In genomic region chr2:223811757-223812156, GRCh38 we compare ENCODE assay signal across 15 cellular contexts. TPM values are rescaled to one million over a fixed set of nuclear protein-coding genes. Genes with fewer than 3 reads are reported as not detected.
DNase-seq lines count a peak whose midpoint lies in the region; ATAC-seq and TF ChIP-seq lines count a peak whose summit lies in the region.
"Had no signal": no experiment of that assay in that cellular context is flagged by ENCODE, and none has a peak within 500 bp of the region (broad histone marks: within the 10 kb centered on the region; RNA-seq: fewer than 3 reads in every experiment).

No MANE protein-coding gene starts in this region.

- peak overlapping the region; percentile 55 for H3K27ac ChIP-seq in osteoblast (ENCODE audit: low read depth, low read length)

- H2AFZ ChIP-seq in osteoblast (ENCODE audit: low read length), result no peak overlapping the region

- no peaks in the 10 kb centered on the region for H3K9me3 ChIP-seq in osteoblast (ENCODE audit: low read depth, low read length)

- H3K9me3 Mint-ChIP-seq in Calu3 (ENCODE audit: low read depth, unreplicated experiment), result no peaks in the 10 kb centered on the region
- H3K9me3 Mint-ChIP-seq in activated T-helper 17 cell treated with anti-CD3 and anti-CD28 coated beads, Interleukin-2, amount 50 U/mL, for 72 hours, result no peaks in the 10 kb centered on the region
- no peaks in the 10 kb centered on the region for H3K9me3 Mint-ChIP-seq in chondrocyte (ENCODE audit: low read depth)

- H3K36me3 ChIP-seq in osteoblast (ENCODE audit: insufficient read depth, low read length), result no peaks in the 10 kb centered on the region

- TF ChIP-seq CTCF in Calu3 (IDR thresholded peaks at IDR 0.05; ENCODE audit: unreplicated experiment) (no peak), chondrocyte (IDR thresholded peaks at IDR 0.05) (no peak), osteoblast (IDR thresholded peaks at IDR 0.05; ENCODE audit: extremely low read depth, low read depth, low read length) (no peak)

- H3K79me2 ChIP-seq in osteoblast (ENCODE audit: insufficient read depth, low read length), result peaks cover 13% of the 10 kb centered on the region

- no peaks in the 10 kb centered on the region for H4K20me1 ChIP-seq in osteoblast (ENCODE audit: insufficient read depth, low read length)

- H3K4me3 Mint-ChIP-seq in Calu3 (ENCODE audit: low read depth, unreplicated experiment) (no peak overlapping the region), chondrocyte (ENCODE audit: unreplicated experiment) (no peak overlapping the region)
- no peak overlapping the region for H3K4me3 Mint-ChIP-seq in activated T-helper 17 cell treated with anti-CD3 and anti-CD28 coated beads, Interleukin-2, amount 50 U/mL, for 72 hours

- intact Hi-C loops in Calu3 (cut with micrococcal nuclease; ENCODE audit: unreplicated experiment), result no loop called here

- peaks cover 64% of the 10 kb centered on the region for H3K4me1 Mint-ChIP-seq in Calu3 (ENCODE audit: low read depth, unreplicated experiment)
- H3K4me1 Mint-ChIP-seq in activated T-helper 17 cell treated with anti-CD3 and anti-CD28 coated beads, Interleukin-2, amount 50 U/mL, for 72 hours, result peaks cover 6% of the 10 kb centered on the region
- H3K4me1 Mint-ChIP-seq in chondrocyte (ENCODE audit: low read depth), result peaks cover 43% of the 10 kb centered on the region

- CTCF ChIA-PET in Calu3 (lab: Charles Lee), result no interaction called here

- BruUV-seq in Calu3 (replicated peaks; lab: Mats Ljungman, UMichigan), result TSS peak; percentile 3

- no peaks in the 10 kb centered on the region for H3K27me3 Mint-ChIP-seq in Calu3 (ENCODE audit: unreplicated experiment)
- no peaks in the 10 kb centered on the region for H3K27me3 Mint-ChIP-seq in activated T-helper 17 cell treated with anti-CD3 and anti-CD28 coated beads, Interleukin-2, amount 50 U/mL, for 72 hours
- H3K27me3 Mint-ChIP-seq in chondrocyte (ENCODE audit: low read depth), result no peaks in the 10 kb centered on the region

- H3K4me2 ChIP-seq in osteoblast (ENCODE audit: insufficient read depth, low read length), result peak overlapping the region; percentile 34

- DNase-seq in Calu3 (no peak), chondrocyte (ENCODE audit: low spot score) (no peak), osteoblast (ENCODE audit: insufficient read length, low spot score, missing footprints) (no peak), NCI-H510A treated with DMSO at 0.1 percent for 48 hours (lab: John Stamatoyannopoulos, UW) (no peak), SIG-M5 (lab: John Stamatoyannopoulos, UW) (no peak), iPS-NIHi7 (ENCODE audit: extremely low spot score) (no peak)
- DNase-seq in activated CD4-positive, alpha-beta T cell treated with anti-CD3 and anti-CD28 coated beads, Interleukin-2, amount 50 U/mL, for 4 hours, result no peak
- DNase-seq: C1 segment of cervical spinal cord, DND-41, Karpas-422, NCI-H1105 treated with DMSO at 0.1 percent for 48 hours, NCI-H2029, NCI-H2171, NCI-H446 had no signal

- ATAC-seq in activated T-helper 17 cell treated with anti-CD3 and anti-CD28 coated beads, Interleukin-2, amount 50 U/mL, for 72 hours (replicated peaks), result no peak

- H3K27ac Mint-ChIP-seq in Calu3 (ENCODE audit: unreplicated experiment) (no peak overlapping the region), chondrocyte (ENCODE audit: unreplicated experiment) (peak overlapping the region; percentile 45)
- H3K27ac Mint-ChIP-seq in activated T-helper 17 cell treated with anti-CD3 and anti-CD28 coated beads, Interleukin-2, amount 50 U/mL, for 72 hours, result peak overlapping the region; percentile 41

- H3K36me3 Mint-ChIP-seq in Calu3 (ENCODE audit: insufficient read depth, unreplicated experiment) (peaks cover 43% of the 10 kb centered on the region), chondrocyte (ENCODE audit: low read depth) (no peaks in the 10 kb centered on the region)
- H3K36me3 Mint-ChIP-seq in activated T-helper 17 cell treated with anti-CD3 and anti-CD28 coated beads, Interleukin-2, amount 50 U/mL, for 72 hours (ENCODE audit: low read depth), result no peaks in the 10 kb centered on the region

- peaks cover 46% of the 10 kb centered on the region for H3K4me1 ChIP-seq in osteoblast (ENCODE audit: insufficient read depth, low read length)

- H3K27me3 ChIP-seq in osteoblast (ENCODE audit: insufficient read depth, low read length), result no peaks in the 10 kb centered on the region

- H3K4me3 ChIP-seq in osteoblast (ENCODE audit: insufficient read depth, low read length), result no peak overlapping the region

RNA-seq across cellular contexts. Expression of gene AP1S3, which starts 25.6 kb away (rescaled TPM):
- total RNA-seq in Calu3 (2022), result 108 and 119 TPM in 2 replicates
- 1 to 10 TPM; 4.0 to 6.3 TPM for total RNA-seq in activated T-helper 17 cell treated with anti-CD3 and anti-CD28 coated beads, Interleukin-2, amount 50 U/mL, for 72 hours
- 5.2 to 6.4 TPM (median 5.5 TPM) in 3 replicates for total RNA-seq in chondrocyte
- total RNA-seq in osteoblast, result 2.2 and 2.7 TPM in 2 replicates

Comparison
In these comparisons a context has a peak if more than half of its experiments do, and no peak if none do; other contexts are left out.
1. RNA of gene AP1S3, which starts 25.6 kb away (total RNA-seq): 108 to 119 TPM in Calu3; 4.0 to 6.3 TPM in activated T-helper 17 cell treated with anti-CD3 and anti-CD28 coated beads, Interleukin-2, amount 50 U/mL, for 72 hours, 5.2 to 6.4 TPM in chondrocyte and 2.2 to 2.7 TPM in osteoblast; every median in the first group is over 10 times any median in the second.